8 cellular contexts compared by ENCODE assay signal in the genomic region with DNA sequence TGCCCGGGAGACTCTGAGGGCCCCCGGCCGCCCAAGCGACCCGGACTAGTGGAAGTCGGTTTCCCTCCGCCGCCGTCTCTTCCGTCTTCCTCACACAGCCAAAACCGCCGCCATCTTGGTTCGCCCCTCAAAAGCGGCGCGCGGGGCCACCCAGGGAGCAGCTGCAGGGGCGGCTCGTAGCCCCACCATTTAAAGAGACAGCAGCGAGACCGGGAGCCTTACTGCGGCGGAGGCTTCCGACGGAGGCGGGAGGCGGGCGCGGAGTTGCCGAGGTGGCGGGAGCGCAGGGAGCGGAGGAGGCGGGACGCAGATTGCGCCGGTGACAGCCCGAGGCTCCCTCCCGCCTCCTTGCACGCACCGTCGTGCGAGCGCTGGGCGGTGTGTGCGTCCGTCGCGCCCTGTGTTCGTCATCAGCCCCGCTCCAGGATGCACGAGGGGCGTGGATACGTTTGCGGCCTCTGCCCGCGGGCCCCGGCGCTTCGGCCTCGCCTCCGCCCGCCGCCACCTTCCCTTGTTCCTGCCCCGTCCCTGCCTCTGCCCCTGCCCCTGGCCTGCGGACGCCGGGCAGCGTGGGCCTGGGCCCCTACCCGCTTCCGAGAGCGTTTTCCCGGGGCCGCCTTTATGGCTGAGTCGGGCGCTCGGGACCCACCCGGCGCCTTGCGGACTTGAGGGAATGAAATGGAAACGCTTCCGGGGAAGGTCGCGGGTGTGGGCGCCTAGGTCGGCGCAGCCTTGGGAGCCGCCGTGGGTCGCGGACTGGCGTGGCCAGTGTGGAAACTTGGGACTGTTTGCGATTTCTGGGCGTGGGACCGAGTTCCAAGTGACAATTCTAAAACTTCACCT.
DNase-seq lines count a peak whose midpoint lies in the region; ATAC-seq lines count a peak whose summit lies in the region.

A gene (minus strand): TSS at position 140 of the 843 bp plus-strand sequence. CDS start 663 bp downstream, outside the sequence.

- DNase-seq in AG08396 (ENCODE audit: low spot score), result peak; percentile 98
- DNase-seq in NCI-H345 treated with DMSO at 0.1 percent for 48 hours (lab: John Stamatoyannopoulos, UW; ENCODE audit: unreplicated experiment), result peak; percentile 91
- peak; percentile 86 to 97 (median 92) for DNase-seq in activated CD4-positive, CD25-positive, alpha-beta regulatory T cell (lab: John Stamatoyannopoulos, UW)
- peak; percentile 94 for DNase-seq in central memory CD4-positive, alpha-beta T cell
- DNase-seq in iris pigment epithelial cell (ENCODE audit: low read depth), result peak; percentile 97
- DNase-seq in stimulated activated CD4-positive, alpha-beta T cell treated with anti-CD3 and anti-CD28 coated beads, Interleukin-12 subunit alpha, Interleukin-12 subunit beta, amount 100 ng/mL, for 4 hours, result peak; percentile 93

- peak; percentile 86 for ATAC-seq in GM19023 (IDR thresholded peaks at IDR 0.05; ENCODE audit: unreplicated experiment)
- peak; percentile 80 for ATAC-seq in HG03280 (IDR thresholded peaks at IDR 0.05; ENCODE audit: unreplicated experiment)

Comparison
In these comparisons a context has a peak if more than half of its experiments do, and no peak if none do; other contexts are left out.
1. Peak in every context shown above with its lines: DNase-seq and ATAC-seq.